ENCODE assay signal across 36 cellular contexts in genomic region chr14:56046546-56046945, GRCh38.
"Had no signal": no experiment of that assay in that cellular context is flagged by ENCODE, and none has a peak within 500 bp of the region (broad histone marks: within the 10 kb centered on the region; RNA-seq: fewer than 3 reads in every experiment).

No MANE protein-coding gene starts in this region.

- H3K4me1 ChIP-seq: SJCRH30 had no signal

- H3K27ac ChIP-seq: brain microvascular endothelial cell, cardiac muscle cell, SJCRH30, SK-N-MC, VCaP had no signal

- H3K36me3 ChIP-seq: brain microvascular endothelial cell, cardiac muscle cell, SJCRH30 had no signal

- DNase-seq: activated B cell treated with CpG ODN at 0.5 μM for 24 hours; activated CD4-positive, alpha-beta memory T cell treated with anti-CD3 and anti-CD28 coated beads for 36 hours; activated CD4-positive, alpha-beta T cell treated with anti-CD3 and anti-CD28 coated beads for 4 hours; activated CD4-positive, alpha-beta T cell treated with anti-CD3 and anti-CD28 coated beads, Interleukin-2, amount 50 U/mL, for 1 hour; activated CD4-positive, CD25-positive, alpha-beta regulatory T cell treated with anti-CD3 and anti-CD28 coated beads, Interleukin-2, amount 50 U/mL, for 72 hours; activated CD8-positive, alpha-beta memory T cell treated with anti-CD3 and anti-CD28 coated beads for 24 hours; activated CD8-positive, alpha-beta memory T cell treated with anti-CD3 and anti-CD28 coated beads, Interleukin-2, amount 10 ng/mL, durations not matched to agents 7 days and 5 days; activated CD8-positive, alpha-beta memory T cell treated with anti-CD3 and anti-CD28 coated beads, Interleukin-2, amount 50 U/mL, for 48 hours; activated effector memory CD4-positive, alpha-beta T cell treated with anti-CD3 and anti-CD28 coated beads, Interleukin-2, amount 50 U/mL, for 16 hours; activated naive CD4-positive, alpha-beta T cell; activated naive CD4-positive, alpha-beta T cell treated with anti-CD3 and anti-CD28 coated beads, Interleukin-2, amount 50 U/mL, for 16 hours; activated naive CD8-positive, alpha-beta T cell treated with anti-CD3 and anti-CD28 coated beads for 36 hours; activated T-cell treated with anti-CD3 and anti-CD28 coated beads, Interleukin-2, amount 50 U/mL, for 48 hours; amniotic stem cell; aorta; brain microvascular endothelial cell; Karpas-422; KBM-7; NCI-H1048; NCI-H1105 treated with DMSO at 0.1 percent for 48 hours; NCI-H1436; NCI-H1694; NCI-H2029; NCI-H2107; NCI-H226; NCI-H446 treated with DMSO at 0.1 percent for 48 hours; NCI-H524; SHP77; SJCRH30 had no signal

- ATAC-seq: activated CD8-positive, alpha-beta memory T cell treated with anti-CD3 and anti-CD28 coated beads, Interleukin-2, amount 10 ng/mL, durations not matched to agents 7 days and 5 days; activated T-helper 17 cell treated with anti-CD3 and anti-CD28 coated beads, Interleukin-2, amount 50 U/mL, for 72 hours; Panc1 had no signal

- H3K36me3 Mint-ChIP-seq: activated CD4-positive, alpha-beta memory T cell treated with anti-CD3 and anti-CD28 coated beads for 36 hours; activated CD8-positive, alpha-beta memory T cell treated with anti-CD3 and anti-CD28 coated beads, Interleukin-2, amount 10 ng/mL, durations not matched to agents 7 days and 5 days; activated naive CD8-positive, alpha-beta T cell treated with anti-CD3 and anti-CD28 coated beads for 36 hours had no signal

- H3K9me3 Mint-ChIP-seq: activated B cell treated with CpG ODN at 0.5 μM for 24 hours; activated CD4-positive, alpha-beta memory T cell treated with anti-CD3 and anti-CD28 coated beads for 36 hours; activated naive CD8-positive, alpha-beta T cell treated with anti-CD3 and anti-CD28 coated beads for 36 hours; activated T-helper 17 cell treated with anti-CD3 and anti-CD28 coated beads, Interleukin-2, amount 50 U/mL, for 72 hours; central memory CD8-positive, alpha-beta T cell; T-helper 1 cell treated with Interleukin-12 subunit alpha and Interleukin-12 subunit beta and Interleukin-4 antibody, amounts not matched to agents 30 μg/mL and 1 μg/mL, for 36 hours had no signal

- H3K4me3 ChIP-seq: cardiac muscle cell, SJCRH30, SK-N-MC had no signal

- H3K27me3 ChIP-seq: brain microvascular endothelial cell, SJCRH30 had no signal

- H3K4me3 Mint-ChIP-seq: activated B cell treated with CpG ODN at 0.5 μM for 24 hours; activated CD4-positive, alpha-beta memory T cell treated with anti-CD3 and anti-CD28 coated beads for 36 hours; activated CD8-positive, alpha-beta memory T cell treated with anti-CD3 and anti-CD28 coated beads, Interleukin-2, amount 10 ng/mL, durations not matched to agents 7 days and 5 days; activated naive CD8-positive, alpha-beta T cell treated with anti-CD3 and anti-CD28 coated beads for 36 hours; activated T-helper 17 cell treated with anti-CD3 and anti-CD28 coated beads, Interleukin-2, amount 50 U/mL, for 72 hours; central memory CD8-positive, alpha-beta T cell; T-helper 1 cell treated with Interleukin-12 subunit alpha and Interleukin-12 subunit beta and Interleukin-4 antibody, amounts not matched to agents 30 μg/mL and 1 μg/mL, for 36 hours had no signal

- H3K9me3 ChIP-seq: SJCRH30 had no signal

- H3K4me1 Mint-ChIP-seq: activated B cell treated with CpG ODN at 0.5 μM for 24 hours; activated CD8-positive, alpha-beta memory T cell treated with anti-CD3 and anti-CD28 coated beads, Interleukin-2, amount 10 ng/mL, durations not matched to agents 7 days and 5 days; activated naive CD8-positive, alpha-beta T cell treated with anti-CD3 and anti-CD28 coated beads for 36 hours; activated T-helper 17 cell treated with anti-CD3 and anti-CD28 coated beads, Interleukin-2, amount 50 U/mL, for 72 hours; central memory CD8-positive, alpha-beta T cell had no signal

- H3K27ac Mint-ChIP-seq: activated B cell treated with CpG ODN at 0.5 μM for 24 hours; activated CD4-positive, alpha-beta memory T cell treated with anti-CD3 and anti-CD28 coated beads for 36 hours; activated CD8-positive, alpha-beta memory T cell treated with anti-CD3 and anti-CD28 coated beads, Interleukin-2, amount 10 ng/mL, durations not matched to agents 7 days and 5 days; activated naive CD8-positive, alpha-beta T cell treated with anti-CD3 and anti-CD28 coated beads for 36 hours; activated T-helper 17 cell treated with anti-CD3 and anti-CD28 coated beads, Interleukin-2, amount 50 U/mL, for 72 hours; T-helper 1 cell treated with Interleukin-12 subunit alpha and Interleukin-12 subunit beta and Interleukin-4 antibody, amounts not matched to agents 30 μg/mL and 1 μg/mL, for 36 hours had no signal
